ENCODE assay signal across 21 cellular contexts in the genomic region with DNA sequence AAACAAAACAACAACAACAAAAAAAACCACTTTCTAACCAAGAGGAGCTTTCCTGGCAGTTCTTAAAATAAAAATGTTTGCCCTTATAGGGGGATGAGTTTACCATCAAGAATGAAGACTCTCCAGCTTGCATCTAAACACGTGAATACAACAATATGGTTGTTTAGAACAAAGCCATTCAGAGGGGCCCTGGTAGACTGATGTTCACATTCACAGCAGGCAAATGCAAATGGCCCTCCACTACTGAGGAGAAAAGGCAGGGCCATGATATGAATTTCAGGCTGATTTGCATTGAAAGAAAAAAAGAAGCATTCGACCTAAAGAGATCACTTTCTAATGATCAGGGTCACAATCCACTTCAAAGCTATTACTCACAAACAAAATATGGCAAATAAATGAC.
DNase-seq lines count a peak whose midpoint lies in the region; ATAC-seq, FAIRE-seq and TF ChIP-seq lines count a peak whose summit lies in the region.
"Had no signal": no experiment of that assay in that cellular context is flagged by ENCODE, and none has a peak within 500 bp of the region (broad histone marks: within the 10 kb centered on the region; RNA-seq: fewer than 3 reads in every experiment).

No MANE protein-coding gene starts in this region.

- H3K9ac ChIP-seq in HUES64 (ENCODE audit: low read depth, low read length) (no peak overlapping the region), astrocyte (ENCODE audit: low read length) (no peak overlapping the region), iPS-18a (ENCODE audit: low read length) (peak overlapping the region; percentile 7)

- H3K4me3 Mint-ChIP-seq in astrocyte (ENCODE audit: unreplicated experiment), result no peak overlapping the region
- H3K4me3 Mint-ChIP-seq: CD4-positive, alpha-beta T cell; IgD-negative memory B cell had no signal

- peak overlapping the region; percentile 65 for H3K4me2 ChIP-seq in astrocyte (ENCODE audit: low read length)

- H4K20me1 ChIP-seq in astrocyte (ENCODE audit: insufficient read depth, low read length), result no peaks in the 10 kb centered on the region

- peaks cover 13% of the 10 kb centered on the region for H3K4me1 ChIP-seq in HUES64 (ENCODE audit: insufficient read depth, low read length)
- H3K4me1 ChIP-seq in astrocyte (ENCODE audit: insufficient read depth, low read length), result peaks cover 12% of the 10 kb centered on the region
- peaks cover 19% of the 10 kb centered on the region for H3K4me1 ChIP-seq in iPS-18a (ENCODE audit: control insufficient read depth, low read depth, low read length)
- H3K4me1 ChIP-seq in psoas muscle, result peaks cover 11% of the 10 kb centered on the region
- H3K4me1 ChIP-seq: Caco-2, HAP-1 had no signal

- H3K27ac Mint-ChIP-seq in astrocyte (ENCODE audit: unreplicated experiment), result no peak overlapping the region
- H3K27ac Mint-ChIP-seq: CD4-positive, alpha-beta T cell; IgD-negative memory B cell had no signal

- DNase-seq in astrocyte (ENCODE audit: low read depth) (no peak), psoas muscle (no peak), GM19239 (ENCODE audit: insufficient read length, low spot score) (no peak), NCI-H524 treated with DMSO at 0.1 percent for 48 hours (lab: John Stamatoyannopoulos, UW) (no peak)
- DNase-seq in effector CD4-positive, alpha-beta T cell, result no peak
- DNase-seq: Caco-2; CD4-positive, alpha-beta T cell; DMS 273 treated with DMSO at 0.1 percent for 48 hours; DMS79 treated with DMSO at 0.1 percent for 48 hours; NCI-H1105; NCI-H146; NCI-H2029; NCI-H2171; NCI-H345 had no signal

- H3K4me1 Mint-ChIP-seq in astrocyte (ENCODE audit: low read depth, unreplicated experiment), result peaks cover 11% of the 10 kb centered on the region

- peak overlapping the region; percentile 15 for H3K4me3 ChIP-seq in HUES64 (ENCODE audit: low read length)
- H3K4me3 ChIP-seq in astrocyte (ENCODE audit: insufficient read depth, low read depth, low read length), result no peak overlapping the region
- peak overlapping the region; percentile 24 for H3K4me3 ChIP-seq in iPS-18a (ENCODE audit: low read length)
- no peak overlapping the region for H3K4me3 ChIP-seq in psoas muscle
- H3K4me3 ChIP-seq: HAP-1, SK-N-MC had no signal

- intact Hi-C loops in psoas muscle (cut with DNase I), result no loop called here

- no peaks in the 10 kb centered on the region for H3K36me3 Mint-ChIP-seq in astrocyte (ENCODE audit: low read depth, unreplicated experiment)
- H3K36me3 Mint-ChIP-seq: IgD-negative memory B cell had no signal

- H3K27me3 Mint-ChIP-seq in astrocyte (ENCODE audit: low read depth, unreplicated experiment), result peaks cover 16% of the 10 kb centered on the region

- H3K27me3 ChIP-seq in HUES64 (ENCODE audit: insufficient read depth, low read length), result no peaks in the 10 kb centered on the region
- peaks cover 18% of the 10 kb centered on the region for H3K27me3 ChIP-seq in astrocyte (ENCODE audit: insufficient read depth, low read length)
- no peaks in the 10 kb centered on the region for H3K27me3 ChIP-seq in iPS-18a (ENCODE audit: control insufficient read depth, insufficient read depth, low read length)
- H3K27me3 ChIP-seq in psoas muscle (ENCODE audit: insufficient read depth in 3 of 3, low read length in 2 of 3), result no peaks in the 10 kb centered on the region

- FAIRE-seq in astrocyte (lab: Jason Lieb, UNC), result no peak
- FAIRE-seq in GM19239 (lab: Jason Lieb, UNC), result no peak
- FAIRE-seq: GM12891 had no signal

- H3K27ac ChIP-seq in HUES64 (ENCODE audit: low read depth, low read length) (peak overlapping the region; percentile 44; the same call in 1 of the 2 replicates), astrocyte (ENCODE audit: low read depth, low read length) (no peak overlapping the region), iPS-18a (ENCODE audit: low read length) (no peak overlapping the region), psoas muscle (peak overlapping the region; percentile 43)
- H3K27ac ChIP-seq: SK-N-MC had no signal

- H3K79me2 ChIP-seq in astrocyte (ENCODE audit: insufficient read depth, low read length), result no peaks in the 10 kb centered on the region

- 10% methylated on average over 2 of the region's 2 CpGs for WGBS in HUES64
- 36 to 39% (median 37%) methylated on average over 2 of the region's 2 CpGs for WGBS in psoas muscle, 3 donors

- peaks cover 11% of the 10 kb centered on the region for H3K9me3 Mint-ChIP-seq in astrocyte (ENCODE audit: unreplicated experiment)
- H3K9me3 Mint-ChIP-seq: CD4-positive, alpha-beta T cell had no signal

- H3K9me3 ChIP-seq in HUES64 (ENCODE audit: insufficient read depth, low read depth, low read length) (peaks cover 7% of the 10 kb centered on the region; the same call in 1 of the 2 replicates), astrocyte (ENCODE audit: insufficient read depth, low read depth, low read length) (peaks cover 5% of the 10 kb centered on the region), iPS-18a (ENCODE audit: control insufficient read depth, low read depth, low read length) (no peaks in the 10 kb centered on the region), psoas muscle (no peaks in the 10 kb centered on the region)
- H3K9me3 ChIP-seq: Caco-2, HAP-1 had no signal

- H3K36me3 ChIP-seq in HUES64 (ENCODE audit: insufficient read depth, low read length) (no peaks in the 10 kb centered on the region), astrocyte (ENCODE audit: insufficient read depth, low read length) (no peaks in the 10 kb centered on the region), iPS-18a (ENCODE audit: control insufficient read depth, low read depth, low read length) (no peaks in the 10 kb centered on the region), psoas muscle (ENCODE audit: insufficient read depth in 1 of 2, low read depth in 1 of 2) (no peaks in the 10 kb centered on the region)
- H3K36me3 ChIP-seq: HAP-1 had no signal

- no peak for TF ChIP-seq CTCF in astrocyte (IDR thresholded peaks at IDR 0.05; ENCODE audit: insufficient read depth, low read depth, low read length)
- no peak for TF ChIP-seq CTCF in psoas muscle (IDR thresholded peaks at IDR 0.05)

- no peak for ATAC-seq in psoas muscle
- no peak for ATAC-seq in GM21447 (IDR thresholded peaks at IDR 0.05; ENCODE audit: unreplicated experiment)

- no peak overlapping the region for H2AFZ ChIP-seq in astrocyte (ENCODE audit: low read depth, low read length)

Comparison
In these comparisons a context has a peak if more than half of its experiments do, and no peak if none do; other contexts are left out.
1. H3K27ac ChIP-seq: peak in HUES64 (single experiment) and psoas muscle (single experiment); none in astrocyte (single experiment) and iPS-18a (single experiment).
2. H3K4me3 ChIP-seq: peak in HUES64 (single experiment) and iPS-18a (single experiment); none in astrocyte (single experiment) and psoas muscle (single experiment).